8 cellular contexts compared by ENCODE assay signal in the genomic region with DNA sequence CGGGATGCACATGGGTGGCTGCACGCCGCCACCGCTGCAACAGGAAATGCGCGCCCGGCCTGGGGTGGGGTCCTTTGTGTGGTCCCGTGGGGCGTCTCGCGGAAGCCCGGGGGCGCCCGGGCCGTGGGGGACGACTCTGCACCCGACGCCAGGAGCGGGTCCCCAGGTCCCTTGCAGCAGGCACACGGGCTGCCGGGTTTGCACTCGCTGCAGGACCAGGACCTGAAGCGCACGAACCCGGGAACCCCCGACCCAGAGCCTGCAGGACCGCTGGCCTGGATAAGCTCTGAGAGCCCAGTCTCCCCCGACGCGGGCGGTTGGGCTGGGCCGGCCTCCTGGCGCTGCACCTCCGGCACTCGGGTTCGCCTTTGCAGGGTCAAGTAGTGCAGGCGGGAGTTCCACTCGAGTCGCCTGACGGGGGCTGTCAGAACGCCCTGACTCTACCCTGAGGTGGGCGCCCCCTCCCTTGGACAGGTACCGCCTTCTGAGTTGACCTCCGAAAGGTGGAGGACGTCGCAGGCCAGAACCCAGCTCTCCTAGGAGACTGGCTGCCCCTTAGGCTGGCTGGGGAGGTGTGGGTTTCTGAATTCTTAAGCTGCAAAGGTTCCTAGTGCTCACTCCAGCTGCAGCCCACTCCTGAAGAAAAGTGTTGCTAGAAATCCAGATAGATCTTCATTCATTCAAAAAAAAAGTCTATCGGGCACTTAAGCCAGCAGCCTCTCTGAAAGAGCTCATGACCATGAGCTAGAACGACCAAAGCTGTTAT.
A peak's percentile ranks its signal among the peaks of the same experiment; 100 is the strongest.
DNase-seq lines count a peak whose midpoint lies in the region; ATAC-seq and TF ChIP-seq lines count a peak whose summit lies in the region.

No MANE protein-coding gene starts in this region.

- no peaks in the 10 kb centered on the region for H3K9me3 ChIP-seq in neuron (ENCODE audit: low read length)

- no peaks in the 10 kb centered on the region for H3K27me3 ChIP-seq in neuron (ENCODE audit: insufficient read depth, low read length)

- TF ChIP-seq CTCF in fibroblast of mammary gland (conservative IDR thresholded peaks at IDR 0.05; ENCODE audit: control insufficient read depth, insufficient read depth, low read depth, low read length): no peak

- peaks cover 5% of the 10 kb centered on the region for H3K36me3 ChIP-seq in neuron (ENCODE audit: insufficient read depth, low read length)

- H2AFZ ChIP-seq in neuron (ENCODE audit: low read depth, low read length): peak overlapping the region; percentile 71

- H3K4me3 ChIP-seq in fibroblast of mammary gland (ENCODE audit: control insufficient read depth, low read depth, low read length): peak overlapping the region; percentile 52
- peak overlapping the region; percentile 55 for H3K4me3 ChIP-seq in neuron (ENCODE audit: low read length)

- no peak for ATAC-seq in HG02759 (IDR thresholded peaks at IDR 0.05; ENCODE audit: unreplicated experiment)

- DNase-seq in EL (peak; percentile 21), GOT3 (lab: John Stamatoyannopoulos, UW) (peak; percentile 16), fibroblast of mammary gland (ENCODE audit: low read depth) (no peak), GF-D8 (lab: John Stamatoyannopoulos, UW) (no peak), NOMO-1 (lab: John Stamatoyannopoulos, UW; ENCODE audit: unreplicated experiment in 2 of 2) (no peak)

- TF ChIP-seq POLR2A in Raji (IDR thresholded peaks at IDR 0.05; ENCODE audit: insufficient read depth, low read depth, low read length): peak; percentile 41

- H3K4me1 ChIP-seq in neuron (ENCODE audit: insufficient read depth, low read length): peaks cover 14% of the 10 kb centered on the region

Comparison
In these comparisons a context has a peak if more than half of its experiments do, and no peak if none do; other contexts are left out.
1. DNase-seq: peak in EL (single experiment) and GOT3 (single experiment); none in fibroblast of mammary gland (single experiment), GF-D8 (single experiment) and NOMO-1 (0 of 2).